13 cellular contexts compared by ENCODE assay signal in genomic region chr12:27583057-27583797, GRCh38. TPM values are rescaled to one million over a fixed set of nuclear protein-coding genes. Genes with fewer than 3 reads are reported as not detected.
DNase-seq lines count a peak whose midpoint lies in the region; ATAC-seq and TF ChIP-seq lines count a peak whose summit lies in the region.
"Had no signal": no experiment of that assay in that cellular context is flagged by ENCODE, and none has a peak within 500 bp of the region (broad histone marks: within the 10 kb centered on the region; RNA-seq: fewer than 3 reads in every experiment).

No MANE protein-coding gene starts in this region.

- ATAC-seq in DND-41 (ENCODE audit: insufficient read depth, low read depth): peak; percentile 50; the same call in 2 of the 3 replicates
- ATAC-seq in GM21515 (IDR thresholded peaks at IDR 0.05; ENCODE audit: unreplicated experiment): no peak
- ATAC-seq: natural killer cell treated with Interleukin-12 subunit alpha and Interleukin-12 subunit beta and Interleukin-15 and Interleukin-18, amount 100 ng/mL, for 72 hours had no signal

- no peaks in the 10 kb centered on the region for H3K27me3 ChIP-seq in DND-41 (ENCODE audit: insufficient read depth, low read length, poor library complexity)
- no peaks in the 10 kb centered on the region for H3K27me3 ChIP-seq in right atrium auricular region
- no peaks in the 10 kb centered on the region for H3K27me3 ChIP-seq in skeletal muscle satellite cell (ENCODE audit: control insufficient read depth, insufficient read depth, low read length)

- no peak overlapping the region for H3K27ac ChIP-seq in DND-41 (ENCODE audit: low read length)
- peak overlapping the region; percentile 14 for H3K27ac ChIP-seq in caudate nucleus (ENCODE audit: low read depth, low read length)
- peak overlapping the region; percentile 64 to 76 for H3K27ac ChIP-seq in right atrium auricular region

- no peak overlapping the region for H2AFZ ChIP-seq in DND-41 (ENCODE audit: low read depth, low read length)

- H3K4me2 ChIP-seq in DND-41 (ENCODE audit: insufficient read depth, low read length): no peak overlapping the region
- H3K4me2 ChIP-seq in skeletal muscle satellite cell (ENCODE audit: low read length): peak overlapping the region; percentile 16

- intact Hi-C loops in head of caudate nucleus (cut with DNase I): no loop called here

- no peak overlapping the region for H3K4me3 ChIP-seq in DND-41 (ENCODE audit: low read depth in 1 of 2, low read length in 2 of 2)
- H3K4me3 ChIP-seq in right atrium auricular region: no peak overlapping the region
- H3K4me3 ChIP-seq in skeletal muscle satellite cell (ENCODE audit: low read length): no peak overlapping the region

- no peaks in the 10 kb centered on the region for H3K36me3 ChIP-seq in DND-41 (ENCODE audit: insufficient read depth, low read length)
- H3K36me3 ChIP-seq in right atrium auricular region: peaks cover 7% of the 10 kb centered on the region
- peaks cover 23% of the 10 kb centered on the region for H3K36me3 ChIP-seq in skeletal muscle satellite cell (ENCODE audit: insufficient read depth, low read length)

- H3K9ac ChIP-seq in DND-41 (ENCODE audit: low read depth, low read length) (no peak overlapping the region), skeletal muscle satellite cell (ENCODE audit: low read depth, low read length) (no peak overlapping the region)

- no peaks in the 10 kb centered on the region for H4K20me1 ChIP-seq in DND-41 (ENCODE audit: insufficient read depth, low read length)

- DNase-seq in DND-41 (peak; percentile 5), caudate nucleus (lab: John Stamatoyannopoulos, UW) (no peak), right atrium auricular region (ENCODE audit: low spot score) (no peak), head of caudate nucleus (no peak), HuH-7.5 (ENCODE audit: low spot score) (no peak)
- no peak for DNase-seq in activated CD4-positive, alpha-beta T cell treated with anti-CD3 and anti-CD28 coated beads for 1 hour
- DNase-seq: activated CD4-positive, alpha-beta T cell treated with anti-CD3 and anti-CD28 coated beads, Interleukin-2, amount 10 ng/mL, durations not matched to agents 24 days and 14 days; KBM-7; NCI-H510A; stimulated activated CD4-positive, alpha-beta T cell treated with anti-CD3 and anti-CD28 coated beads, Interleukin-12 subunit alpha, Interleukin-12 subunit beta, amount 100 ng/mL, for 4 hours had no signal

- H3K9me3 ChIP-seq in DND-41 (ENCODE audit: insufficient read depth, low read length, severe bottlenecking) (no peaks in the 10 kb centered on the region), right atrium auricular region (no peaks in the 10 kb centered on the region), skeletal muscle satellite cell (replicated peaks; ENCODE audit: low read length) (no peaks in the 10 kb centered on the region)

- H3K79me2 ChIP-seq in DND-41 (ENCODE audit: insufficient read depth, low read length): no peaks in the 10 kb centered on the region

- H3K4me1 ChIP-seq in DND-41 (ENCODE audit: insufficient read depth, low read length) (peaks cover 5% of the 10 kb centered on the region; the same call in 1 of the 2 replicates), right atrium auricular region (peaks cover 0 to 66% of the 10 kb centered on the region in 2 donors), skeletal muscle satellite cell (ENCODE audit: control insufficient read depth, insufficient read depth, low read length) (peaks cover 21% of the 10 kb centered on the region)

- TF ChIP-seq CTCF in DND-41 (IDR thresholded peaks at IDR 0.05; ENCODE audit: borderline replicate concordance, extremely low read depth, low read length, poor library complexity, severe bottlenecking) (no peak), right atrium auricular region (IDR thresholded peaks at IDR 0.05) (no peak)

RNA-seq across cellular contexts. Expression of gene PPFIBP1, which starts 59.2 kb away (rescaled TPM):
- 10 to 100 TPM; 65.2 to 66.0 TPM for total RNA-seq in right atrium auricular region
- total RNA-seq in skeletal muscle satellite cell (2012; rRNA removed): 122 and 189 TPM in 2 replicates
